ENCODE assay signal across 8 cellular contexts in the genomic region with DNA sequence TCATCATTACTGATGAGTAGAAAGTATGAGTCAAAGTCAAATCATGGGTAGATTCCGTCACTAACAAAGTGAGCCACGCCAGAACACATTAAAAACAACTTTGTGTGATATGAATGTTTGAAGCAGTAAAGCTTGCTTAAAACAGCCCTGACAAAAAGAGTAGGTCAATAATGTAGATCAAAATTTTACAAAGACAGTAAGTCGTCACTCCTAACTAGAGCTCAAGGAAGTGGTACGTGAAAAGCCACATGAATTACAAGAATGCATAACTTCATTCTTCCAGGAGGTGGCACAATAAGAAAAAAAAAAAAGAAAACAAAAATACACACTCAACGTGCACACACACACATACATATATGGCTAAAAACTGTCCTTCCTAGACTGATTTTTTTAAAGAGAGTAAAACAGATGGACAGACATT.
DNase-seq lines count a peak whose midpoint lies in the region; ATAC-seq and TF ChIP-seq lines count a peak whose summit lies in the region.

No MANE protein-coding gene starts in this region.

- H3K4me3 Mint-ChIP-seq in activated CD4-positive, alpha-beta T cell treated with anti-CD3 and anti-CD28 coated beads, Interleukin-2, amount 10 ng/mL, durations not matched to agents 24 days and 14 days: peak overlapping the region; percentile 72
- H3K4me3 Mint-ChIP-seq in T-cell: peak overlapping the region in 2 of 3 donors; percentile 19 to 47

- H3K27me3 ChIP-seq in HL-60 (ENCODE audit: insufficient read depth, poor library complexity, severe bottlenecking) (no peaks in the 10 kb centered on the region), gastrocnemius medialis (no peaks in the 10 kb centered on the region)

- no peak for TF ChIP-seq POLR2A in gastrocnemius medialis (IDR thresholded peaks at IDR 0.05)

- peak overlapping the region; percentile 97 for H3K27ac Mint-ChIP-seq in activated CD4-positive, alpha-beta T cell treated with anti-CD3 and anti-CD28 coated beads, Interleukin-2, amount 10 ng/mL, durations not matched to agents 24 days and 14 days
- H3K27ac Mint-ChIP-seq in T-cell: peak overlapping the region; percentile 82 to 88

- H3K4me1 ChIP-seq in gastrocnemius medialis: no peaks in the 10 kb centered on the region

- in situ Hi-C loops in gastrocnemius medialis (cut with MboI; ENCODE audit: low sequenced_read_pairs in 4 of 4): no loop called here

- ATAC-seq in GM21447 (IDR thresholded peaks at IDR 0.05; ENCODE audit: unreplicated experiment) (peak; percentile 91), T-cell (replicated peaks in 1 of 4) (peak; percentile 75 to 99 (median 86)), gastrocnemius medialis (no peak)

- TF ChIP-seq CTCF in HL-60 (IDR thresholded peaks at IDR 0.05; ENCODE audit: insufficient read depth, low read length): peak; percentile 16
- TF ChIP-seq CTCF in fibroblast of villous mesenchyme (IDR thresholded peaks at IDR 0.05; ENCODE audit: insufficient read depth, low read depth, low read length): no peak
- peak in 1 of 5 experiments; percentile 9 for TF ChIP-seq CTCF in gastrocnemius medialis (IDR thresholded peaks at IDR 0.05 in 4 of 5, conservative IDR thresholded peaks at IDR 0.05 in 1 of 5)

- CTCF ChIA-PET in T-cell (lab: Charles Lee): interaction anchor here (0.5 to 2.1 kb wide), 27 partner anchors 11 to 1484 kb away, joined by 3 to 12 read pairs (median 3); a partner anchor contains a TSS

- peaks cover 12% of the 10 kb centered on the region for H3K36me3 Mint-ChIP-seq in activated CD4-positive, alpha-beta T cell treated with anti-CD3 and anti-CD28 coated beads, Interleukin-2, amount 10 ng/mL, durations not matched to agents 24 days and 14 days (ENCODE audit: low read depth)
- peaks cover 19% of the 10 kb centered on the region for H3K36me3 Mint-ChIP-seq in T-cell

- intact Hi-C loops in activated CD4-positive, alpha-beta T cell treated with anti-CD3 and anti-CD28 coated beads, Interleukin-2, amount 10 ng/mL, durations not matched to agents 24 days and 14 days (cut with micrococcal nuclease): loop anchor here (1.0 to 10.0 kb wide), 4 partner anchors 70 to 615 kb away; a partner anchor contains a TSS
- intact Hi-C loops in gastrocnemius medialis (cut with DNase I; ENCODE audit: low total_unique reads): no loop called here

- peaks cover 32% of the 10 kb centered on the region for H3K4me1 Mint-ChIP-seq in activated CD4-positive, alpha-beta T cell treated with anti-CD3 and anti-CD28 coated beads, Interleukin-2, amount 10 ng/mL, durations not matched to agents 24 days and 14 days
- H3K4me1 Mint-ChIP-seq in T-cell: peaks cover 23 to 25% (median 24%) of the 10 kb centered on the region in 3 donors

- POLR2A ChIA-PET in T-cell (lab: Charles Lee): interaction anchor here in 1 of 2 donors (0.6 to 0.7 kb wide), 3 partner anchors 9 to 195 kb away, joined by 3 to 8 read pairs (median 6); no protein-coding TSS in a partner anchor

- DNase-seq in activated CD4-positive, alpha-beta T cell treated with anti-CD3 and anti-CD28 coated beads, Interleukin-2, amount 10 ng/mL, durations not matched to agents 24 days and 14 days: peak; percentile 66
- no peak for DNase-seq in activated CD4-positive, alpha-beta T cell treated with anti-CD3 and anti-CD28 coated beads for 1 hour
- DNase-seq in HL-60 (ENCODE audit: low read depth in 1 of 2, low spot score in 1 of 2) (peak in 1 of 2 experiments; percentile 20), T-cell (peak in 14 of 34 experiments; percentile 1 to 39 (median 12)), fibroblast of villous mesenchyme (ENCODE audit: low read depth) (peak; percentile 47), DMS153 (lab: John Stamatoyannopoulos, UW) (no peak), gastrocnemius medialis (no peak)

- H3K4me3 ChIP-seq in HL-60 (replicated peaks; ENCODE audit: insufficient read depth, low read length): no peak overlapping the region
- no peak overlapping the region for H3K4me3 ChIP-seq in fibroblast of villous mesenchyme (ENCODE audit: low read depth, low read length)
- H3K4me3 ChIP-seq in gastrocnemius medialis: no peak overlapping the region

- H3K9me3 ChIP-seq in gastrocnemius medialis: no peaks in the 10 kb centered on the region

- peaks cover 0 to 2% of the 10 kb centered on the region in 2 donors for H3K36me3 ChIP-seq in gastrocnemius medialis

- H3K27me3 Mint-ChIP-seq in activated CD4-positive, alpha-beta T cell treated with anti-CD3 and anti-CD28 coated beads, Interleukin-2, amount 10 ng/mL, durations not matched to agents 24 days and 14 days: no peaks in the 10 kb centered on the region
- H3K27me3 Mint-ChIP-seq in T-cell: no peaks in the 10 kb centered on the region

- H3K27ac ChIP-seq in HL-60 (replicated peaks) (no peak overlapping the region), gastrocnemius medialis (no peak overlapping the region)

- H3K9me3 Mint-ChIP-seq in activated CD4-positive, alpha-beta T cell treated with anti-CD3 and anti-CD28 coated beads, Interleukin-2, amount 10 ng/mL, durations not matched to agents 24 days and 14 days: no peaks in the 10 kb centered on the region
- H3K9me3 Mint-ChIP-seq in T-cell: no peaks in the 10 kb centered on the region

Comparison
In these comparisons a context has a peak if more than half of its experiments do, and no peak if none do; other contexts are left out.
1. DNase-seq: peak in activated CD4-positive, alpha-beta T cell treated with anti-CD3 and anti-CD28 coated beads, Interleukin-2, amount 10 ng/mL, durations not matched to agents 24 days and 14 days (single experiment) and fibroblast of villous mesenchyme (single experiment); none in activated CD4-positive, alpha-beta T cell treated with anti-CD3 and anti-CD28 coated beads for 1 hour (single experiment), DMS153 (single experiment) and gastrocnemius medialis (0 of 2).
2. ATAC-seq: peak in GM21447 (single experiment) and T-cell (4 of 4); none in gastrocnemius medialis (0 of 2).